ENCODE assay signal across 13 cellular contexts in the genomic region with DNA sequence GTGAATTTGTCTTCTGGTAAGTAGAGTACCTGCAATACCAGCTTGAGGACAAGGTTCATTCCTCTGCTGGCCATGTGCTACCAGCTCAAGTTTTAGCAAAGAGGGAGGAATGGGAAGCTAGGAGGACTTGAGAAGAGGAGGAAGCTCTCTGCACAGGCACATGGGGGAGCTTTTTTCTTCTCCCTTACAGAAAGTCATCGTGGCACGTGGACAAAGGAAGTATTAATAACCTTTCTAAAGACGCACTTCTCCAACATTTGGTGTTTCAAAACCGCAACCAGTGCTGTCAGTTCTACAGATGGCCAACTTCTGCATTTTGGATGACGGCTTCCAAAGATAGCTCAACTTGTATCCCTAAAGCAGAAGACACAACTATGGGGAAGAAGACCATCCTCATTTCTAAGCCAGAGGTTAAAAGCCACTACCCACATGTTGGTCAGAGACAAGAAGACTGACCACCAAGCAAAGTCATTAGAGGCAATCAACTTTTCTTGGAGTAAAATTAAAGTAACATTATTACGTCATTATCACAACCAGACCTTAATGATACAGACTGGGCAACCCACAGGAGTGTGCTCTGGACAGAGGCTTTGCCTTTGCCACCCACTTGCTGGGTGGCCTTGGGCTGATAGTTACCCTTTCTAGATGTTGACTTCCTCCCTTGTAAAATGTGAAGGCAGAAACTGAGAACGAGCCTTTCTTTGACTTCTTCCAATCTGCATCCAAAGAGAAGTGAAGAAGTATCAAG. TPM values are rescaled to one million over a fixed set of nuclear protein-coding genes. Genes with fewer than 3 reads are reported as not detected.
DNase-seq lines count a peak whose midpoint lies in the region; ATAC-seq and TF ChIP-seq lines count a peak whose summit lies in the region.
"Had no signal": no experiment of that assay in that cellular context is flagged by ENCODE, and none has a peak within 500 bp of the region (broad histone marks: within the 10 kb centered on the region; RNA-seq: fewer than 3 reads in every experiment).

No MANE protein-coding gene starts in this region.

- H3K36me3 Mint-ChIP-seq in stimulated activated memory B cell treated with anti-CD40 and anti-IgM and Interleukin-4, amounts not matched to agents 10 μg/mL and 1 μg/mL and 100 μg/mL, for 72 hours: no peaks in the 10 kb centered on the region
- no peaks in the 10 kb centered on the region for H3K36me3 Mint-ChIP-seq in MCF 10A (ENCODE audit: insufficient read depth, unreplicated experiment)

- no TSS peak for BruUV-seq in MCF 10A (replicated peaks; lab: Mats Ljungman, UMichigan)

- peaks cover 31% of the 10 kb centered on the region for H3K4me1 Mint-ChIP-seq in stimulated activated memory B cell treated with anti-CD40 and anti-IgM and Interleukin-4, amounts not matched to agents 10 μg/mL and 1 μg/mL and 100 μg/mL, for 72 hours
- H3K4me1 Mint-ChIP-seq in MCF 10A (ENCODE audit: insufficient read depth, unreplicated experiment): peaks cover 6% of the 10 kb centered on the region

- intact Hi-C loops in MCF 10A (cut with micrococcal nuclease): no loop called here

- DNase-seq in NOMO-1 (lab: John Stamatoyannopoulos, UW; ENCODE audit: unreplicated experiment in 2 of 2): peak; percentile 78 to 99
- peak; percentile 52 for DNase-seq in germinal center (ENCODE audit: low spot score)
- no peak for DNase-seq in MCF 10A (ENCODE audit: unreplicated experiment)
- DNase-seq in NCI-H82 treated with DMSO at 0.1 percent for 48 hours (lab: John Stamatoyannopoulos, UW; ENCODE audit: unreplicated experiment): no peak
- DNase-seq: activated T-cell treated with anti-CD3 and anti-CD28 coated beads for 4 hours, mesendoderm, NCI-H524 treated with DMSO at 0.1 percent for 48 hours, T-helper 9 cell had no signal

- POLR2A ChIA-PET in MCF 10A (lab: Yijun Ruan, JAX): interaction anchor here (0.8 to 1.3 kb wide), 2 partner anchors 12 to 66 kb away, joined by 3 read pairs; no protein-coding TSS in a partner anchor

- peak; percentile 47 for ATAC-seq in GM19043 (IDR thresholded peaks at IDR 0.05; ENCODE audit: low read depth, unreplicated experiment)
- peak; percentile 92 for ATAC-seq in stimulated activated memory B cell treated with anti-CD40 and anti-IgM and Interleukin-4, amounts not matched to agents 10 μg/mL and 1 μg/mL and 100 μg/mL, for 72 hours
- ATAC-seq in GM18873 (IDR thresholded peaks at IDR 0.05; ENCODE audit: low FRiP score, unreplicated experiment): no peak
- no peak for ATAC-seq in HG03432 (IDR thresholded peaks at IDR 0.05; ENCODE audit: unreplicated experiment)

- H3K27me3 Mint-ChIP-seq in stimulated activated memory B cell treated with anti-CD40 and anti-IgM and Interleukin-4, amounts not matched to agents 10 μg/mL and 1 μg/mL and 100 μg/mL, for 72 hours: peaks cover under 1% of the 10 kb centered on the region
- no peaks in the 10 kb centered on the region for H3K27me3 Mint-ChIP-seq in MCF 10A (ENCODE audit: insufficient read depth, unreplicated experiment)

- CTCF ChIA-PET in MCF 10A (lab: Yijun Ruan, JAX): interaction anchor here (0.6 kb wide), 1 partner anchor 40 kb away, joined by 3 read pairs; no protein-coding TSS in a partner anchor

- peak overlapping the region; percentile 76 for H3K27ac Mint-ChIP-seq in stimulated activated memory B cell treated with anti-CD40 and anti-IgM and Interleukin-4, amounts not matched to agents 10 μg/mL and 1 μg/mL and 100 μg/mL, for 72 hours
- H3K27ac Mint-ChIP-seq in MCF 10A (ENCODE audit: low read depth, unreplicated experiment): no peak overlapping the region
- H3K27ac Mint-ChIP-seq: stimulated activated naive CD8-positive, alpha-beta T cell treated with anti-CD3 and anti-CD28 coated beads, Interleukin-15, Interleukin-2, amounts not matched to agents 100 ng/mL and 50 ng/mL, for 24 hours had no signal

- TF ChIP-seq CTCF in MCF 10A (IDR thresholded peaks at IDR 0.05; ENCODE audit: unreplicated experiment): no peak

- no peak overlapping the region for H3K4me3 Mint-ChIP-seq in stimulated activated memory B cell treated with anti-CD40 and anti-IgM and Interleukin-4, amounts not matched to agents 10 μg/mL and 1 μg/mL and 100 μg/mL, for 72 hours
- no peak overlapping the region for H3K4me3 Mint-ChIP-seq in MCF 10A (ENCODE audit: unreplicated experiment)
- H3K4me3 Mint-ChIP-seq: stimulated activated naive CD8-positive, alpha-beta T cell treated with anti-CD3 and anti-CD28 coated beads, Interleukin-15, Interleukin-2, amounts not matched to agents 100 ng/mL and 50 ng/mL, for 24 hours had no signal

- H3K9me3 Mint-ChIP-seq in stimulated activated memory B cell treated with anti-CD40 and anti-IgM and Interleukin-4, amounts not matched to agents 10 μg/mL and 1 μg/mL and 100 μg/mL, for 72 hours: peaks cover 3% of the 10 kb centered on the region
- H3K9me3 Mint-ChIP-seq in MCF 10A (ENCODE audit: unreplicated experiment): no peaks in the 10 kb centered on the region
- H3K9me3 Mint-ChIP-seq: stimulated activated naive CD8-positive, alpha-beta T cell treated with anti-CD3 and anti-CD28 coated beads, Interleukin-15, Interleukin-2, amounts not matched to agents 100 ng/mL and 50 ng/mL, for 24 hours had no signal

RNA-seq across cellular contexts. Expression of gene TMED10, which starts 12.3 kb away (rescaled TPM):
- 454 and 526 TPM in 2 replicates for total RNA-seq in MCF 10A (2022)

Comparison
In these comparisons a context has a peak if more than half of its experiments do, and no peak if none do; other contexts are left out.
1. ATAC-seq: peak in GM19043 (single experiment) and stimulated activated memory B cell treated with anti-CD40 and anti-IgM and Interleukin-4, amounts not matched to agents 10 μg/mL and 1 μg/mL and 100 μg/mL, for 72 hours (single experiment); none in GM18873 (single experiment) and HG03432 (single experiment).
2. DNase-seq: peak in NOMO-1 (2 of 2) and germinal center (single experiment); none in MCF 10A (single experiment) and NCI-H82 treated with DMSO at 0.1 percent for 48 hours (single experiment).